Comparison of ENCODE assay signal across 31 cellular contexts in genomic region chr12:132789099-132789471, GRCh38.
"Had no signal": no experiment of that assay in that cellular context is flagged by ENCODE, and none has a peak within 500 bp of the region (broad histone marks: within the 10 kb centered on the region; RNA-seq: fewer than 3 reads in every experiment).

No MANE protein-coding gene starts in this region.

- H3K4me3 Mint-ChIP-seq: activated CD8-positive, alpha-beta T cell treated with anti-CD3 and anti-CD28 coated beads for 36 hours; activated naive CD8-positive, alpha-beta T cell treated with anti-CD3 and anti-CD28 coated beads for 36 hours; activated T-cell treated with anti-CD3 and anti-CD28 coated beads, Interleukin-2, amount 50 U/mL, for 72 hours; activated T-helper 17 cell treated with anti-CD3 and anti-CD28 coated beads, Interleukin-2, amount 50 U/mL, for 72 hours; T-helper 1 cell treated with Interleukin-12 subunit alpha and Interleukin-12 subunit beta and Interleukin-4 antibody, amounts not matched to agents 30 μg/mL and 1 μg/mL, for 36 hours had no signal

- H3K9me3 Mint-ChIP-seq: activated CD8-positive, alpha-beta T cell treated with anti-CD3 and anti-CD28 coated beads for 36 hours; activated naive CD8-positive, alpha-beta T cell treated with anti-CD3 and anti-CD28 coated beads for 36 hours; activated T-helper 17 cell treated with anti-CD3 and anti-CD28 coated beads, Interleukin-2, amount 50 U/mL, for 72 hours; T-helper 1 cell treated with Interleukin-12 subunit alpha and Interleukin-12 subunit beta and Interleukin-4 antibody, amounts not matched to agents 30 μg/mL and 1 μg/mL, for 36 hours had no signal

- H3K4me3 ChIP-seq: MG63, SJSA1 had no signal

- H3K4me1 Mint-ChIP-seq: activated naive CD8-positive, alpha-beta T cell treated with anti-CD3 and anti-CD28 coated beads for 36 hours; activated T-helper 17 cell treated with anti-CD3 and anti-CD28 coated beads, Interleukin-2, amount 50 U/mL, for 72 hours had no signal

- H3K27ac Mint-ChIP-seq: activated CD8-positive, alpha-beta T cell treated with anti-CD3 and anti-CD28 coated beads for 36 hours; activated naive CD8-positive, alpha-beta T cell treated with anti-CD3 and anti-CD28 coated beads for 36 hours; activated T-cell treated with anti-CD3 and anti-CD28 coated beads, Interleukin-2, amount 50 U/mL, for 72 hours; activated T-helper 17 cell treated with anti-CD3 and anti-CD28 coated beads, Interleukin-2, amount 50 U/mL, for 72 hours; T-helper 1 cell treated with Interleukin-12 subunit alpha and Interleukin-12 subunit beta and Interleukin-4 antibody, amounts not matched to agents 30 μg/mL and 1 μg/mL, for 36 hours had no signal

- DNase-seq: activated CD4-positive, alpha-beta T cell treated with anti-CD3 and anti-CD28 coated beads for 4 hours; activated CD4-positive, CD25-positive, alpha-beta regulatory T cell treated with anti-CD3 and anti-CD28 coated beads, Interleukin-2, amount 50 U/mL, for 72 hours; activated CD8-positive, alpha-beta T cell treated with anti-CD3 and anti-CD28 coated beads for 36 hours; activated effector memory CD4-positive, alpha-beta T cell treated with anti-CD3 and anti-CD28 coated beads, Interleukin-2, amount 50 U/mL, for 16 hours; activated naive CD4-positive, alpha-beta T cell; activated naive CD4-positive, alpha-beta T cell treated with anti-CD3 and anti-CD28 coated beads, Interleukin-2, amount 50 U/mL, for 16 hours; activated naive CD8-positive, alpha-beta T cell treated with anti-CD3 and anti-CD28 coated beads for 36 hours; activated T-cell treated with anti-CD3 and anti-CD28 coated beads, Interleukin-2, amount 50 U/mL, for 1 hour; activated T-cell treated with anti-CD3 and anti-CD28 coated beads, Interleukin-2, amount 50 U/mL, for 72 hours; amniotic stem cell; aorta; brain microvascular endothelial cell; central memory CD4-positive, alpha-beta T cell; Kasumi-1; KG1; MG63; NCI-H1048; NCI-H1105 treated with DMSO at 0.1 percent for 48 hours; NCI-H1436; NCI-H1694; NCI-H1930; NCI-H2081 treated with DMSO at 0.1 percent for 48 hours; NCI-H226; NCI-H446 treated with DMSO at 0.1 percent for 48 hours; NCI-H524; SHP77 treated with DMSO at 0.1 percent for 48 hours; T1000 had no signal

- H3K27me3 Mint-ChIP-seq: activated CD8-positive, alpha-beta T cell treated with anti-CD3 and anti-CD28 coated beads for 36 hours; activated naive CD8-positive, alpha-beta T cell treated with anti-CD3 and anti-CD28 coated beads for 36 hours; activated T-helper 17 cell treated with anti-CD3 and anti-CD28 coated beads, Interleukin-2, amount 50 U/mL, for 72 hours had no signal

- H3K27me3 ChIP-seq: brain microvascular endothelial cell, MG63, SJSA1 had no signal

- H3K9me3 ChIP-seq: MG63, SJSA1, SK-N-SH had no signal

- ATAC-seq: activated T-cell treated with anti-CD3 and anti-CD28 coated beads, Interleukin-2, amount 50 U/mL, for 72 hours; activated T-helper 17 cell treated with anti-CD3 and anti-CD28 coated beads, Interleukin-2, amount 50 U/mL, for 72 hours had no signal

- H3K27ac ChIP-seq: brain microvascular endothelial cell, SJSA1 had no signal
